ENCODE assay signal across 13 cellular contexts in genomic region chr20:19875746-19876145, GRCh38.
DNase-seq lines count a peak whose midpoint lies in the region; ATAC-seq and TF ChIP-seq lines count a peak whose summit lies in the region.
"Had no signal": no experiment of that assay in that cellular context is flagged by ENCODE, and none has a peak within 500 bp of the region (broad histone marks: within the 10 kb centered on the region; RNA-seq: fewer than 3 reads in every experiment).

No MANE protein-coding gene starts in this region.

- in situ Hi-C loops in brain microvascular endothelial cell (cut with HindIII; ENCODE audit: low pct_ligation_motif_present, low sequenced_read_pairs), result no loop called here

- H3K9me3 ChIP-seq in smooth muscle cell (replicated peaks; ENCODE audit: low read depth) (no peaks in the 10 kb centered on the region), SJCRH30 (replicated peaks) (peaks cover 13% of the 10 kb centered on the region)

- ATAC-seq in activated CD8-positive, alpha-beta T cell treated with anti-CD3 and anti-CD28 coated beads, Interleukin-2, amount 10 ng/mL, durations not matched to agents 7 days and 5 days, result no peak
- ATAC-seq in HG03469 (IDR thresholded peaks at IDR 0.05; ENCODE audit: unreplicated experiment), result no peak

- H3F3A ChIP-seq in smooth muscle cell (ENCODE audit: low read depth), result peaks cover 26% of the 10 kb centered on the region

- DNase-seq in CD14-positive monocyte (ENCODE audit: low spot score) (no peak), brain microvascular endothelial cell (no peak), islet precursor cell (peak; percentile 89), smooth muscle cell (lab: John Stamatoyannopoulos, UW; ENCODE audit: unreplicated experiment) (no peak), SJCRH30 (no peak), activated gamma-delta T cell treated with Interleukin-2 at 50 U/mL for 16 hours (no peak)
- DNase-seq in activated CD8-positive, alpha-beta T cell treated with anti-CD3 and anti-CD28 coated beads, Interleukin-2, amount 10 ng/mL, durations not matched to agents 7 days and 5 days, result no peak
- DNase-seq: activated CD4-positive, alpha-beta memory T cell treated with anti-CD3 and anti-CD28 coated beads for 36 hours; CD4-positive, alpha-beta memory T cell; NCI-H1092; NCI-H748 treated with DMSO at 0.1 percent for 48 hours had no signal

- peaks cover 15% of the 10 kb centered on the region for H3K4me1 ChIP-seq in smooth muscle cell (ENCODE audit: low read depth)
- no peaks in the 10 kb centered on the region; the same call in 1 of the 2 replicates for H3K4me1 ChIP-seq in SJCRH30

- peaks cover 0 to 4% (median 0%) of the 10 kb centered on the region in 3 donors for H3K27me3 Mint-ChIP-seq in CD14-positive monocyte (ENCODE audit: low read depth in 3 of 3)
- H3K27me3 Mint-ChIP-seq in activated CD8-positive, alpha-beta T cell treated with anti-CD3 and anti-CD28 coated beads, Interleukin-2, amount 10 ng/mL, durations not matched to agents 7 days and 5 days (ENCODE audit: low read depth), result peaks cover 2% of the 10 kb centered on the region

- H3K27ac ChIP-seq in brain microvascular endothelial cell (peak overlapping the region; percentile 30), smooth muscle cell (ENCODE audit: low read depth) (peak overlapping the region; percentile 70), SJCRH30 (no peak overlapping the region)

- H3K9me3 Mint-ChIP-seq in CD14-positive monocyte, result peaks cover 22 to 31% (median 28%) of the 10 kb centered on the region in 7 donors
- no peaks in the 10 kb centered on the region for H3K9me3 Mint-ChIP-seq in activated CD8-positive, alpha-beta T cell treated with anti-CD3 and anti-CD28 coated beads, Interleukin-2, amount 10 ng/mL, durations not matched to agents 7 days and 5 days (ENCODE audit: insufficient read depth)
- H3K9me3 Mint-ChIP-seq: activated naive CD4-positive, alpha-beta T cell treated with anti-CD3 and anti-CD28 coated beads, Interleukin-2, amount 50 U/mL, for 24 hours had no signal

- H3K4me3 ChIP-seq in brain microvascular endothelial cell (ENCODE audit: low read depth, low read length), result no peak overlapping the region
- no peak overlapping the region for H3K4me3 ChIP-seq in smooth muscle cell
- no peak overlapping the region for H3K4me3 ChIP-seq in SJCRH30

- CTCF ChIA-PET in activated CD8-positive, alpha-beta T cell treated with anti-CD3 and anti-CD28 coated beads, Interleukin-2, amount 10 ng/mL, durations not matched to agents 7 days and 5 days (lab: Charles Lee), result no interaction called here

- TF ChIP-seq CTCF in CD14-positive monocyte (IDR thresholded peaks at IDR 0.05) (no peak), brain microvascular endothelial cell (IDR thresholded peaks at IDR 0.05; ENCODE audit: low read depth, low read length, missing control alignments) (no peak), smooth muscle cell (IDR thresholded peaks at IDR 0.05; ENCODE audit: borderline replicate concordance, insufficient read depth, poor library complexity, severe bottlenecking) (no peak)

- H3K27me3 ChIP-seq in brain microvascular endothelial cell (replicated peaks), result no peaks in the 10 kb centered on the region
- no peaks in the 10 kb centered on the region for H3K27me3 ChIP-seq in smooth muscle cell (ENCODE audit: low read depth)
- no peaks in the 10 kb centered on the region for H3K27me3 ChIP-seq in SJCRH30

- H3K79me2 ChIP-seq in smooth muscle cell (ENCODE audit: low read depth), result no peaks in the 10 kb centered on the region

- POLR2A ChIA-PET in activated CD8-positive, alpha-beta T cell treated with anti-CD3 and anti-CD28 coated beads, Interleukin-2, amount 10 ng/mL, durations not matched to agents 7 days and 5 days (lab: Charles Lee), result no interaction called here

- peaks cover 44 to 61% of the 10 kb centered on the region in 2 donors for H3K36me3 Mint-ChIP-seq in CD14-positive monocyte
- no peaks in the 10 kb centered on the region for H3K36me3 Mint-ChIP-seq in activated CD8-positive, alpha-beta T cell treated with anti-CD3 and anti-CD28 coated beads, Interleukin-2, amount 10 ng/mL, durations not matched to agents 7 days and 5 days (ENCODE audit: low read depth)
- H3K36me3 Mint-ChIP-seq: activated CD4-positive, alpha-beta memory T cell treated with anti-CD3 and anti-CD28 coated beads for 36 hours; activated naive CD4-positive, alpha-beta T cell treated with anti-CD3 and anti-CD28 coated beads, Interleukin-2, amount 50 U/mL, for 24 hours; CD4-positive, alpha-beta memory T cell had no signal

- intact Hi-C loops in CD14-positive monocyte (cut with micrococcal nuclease), result no loop called here

- WGBS in smooth muscle cell (ENCODE audit: low lambda C conversion rate), result 13% methylated on average over 8 of the region's 8 CpGs

- no peaks in the 10 kb centered on the region for H4K20me1 ChIP-seq in smooth muscle cell (ENCODE audit: low read depth)

- H3K4me3 Mint-ChIP-seq in CD14-positive monocyte, result peak overlapping the region; percentile 77 to 95
- H3K4me3 Mint-ChIP-seq in activated CD8-positive, alpha-beta T cell treated with anti-CD3 and anti-CD28 coated beads, Interleukin-2, amount 10 ng/mL, durations not matched to agents 7 days and 5 days, result no peak overlapping the region
- H3K4me3 Mint-ChIP-seq: activated CD4-positive, alpha-beta memory T cell treated with anti-CD3 and anti-CD28 coated beads for 36 hours; activated naive CD4-positive, alpha-beta T cell treated with anti-CD3 and anti-CD28 coated beads, Interleukin-2, amount 50 U/mL, for 24 hours; CD4-positive, alpha-beta memory T cell had no signal

- peak overlapping the region; percentile 86 to 99 (median 95) for H3K27ac Mint-ChIP-seq in CD14-positive monocyte
- no peak overlapping the region for H3K27ac Mint-ChIP-seq in activated CD8-positive, alpha-beta T cell treated with anti-CD3 and anti-CD28 coated beads, Interleukin-2, amount 10 ng/mL, durations not matched to agents 7 days and 5 days
- H3K27ac Mint-ChIP-seq: activated CD4-positive, alpha-beta memory T cell treated with anti-CD3 and anti-CD28 coated beads for 36 hours; activated naive CD4-positive, alpha-beta T cell treated with anti-CD3 and anti-CD28 coated beads, Interleukin-2, amount 50 U/mL, for 24 hours had no signal

- peaks cover 26% of the 10 kb centered on the region for H3K4me1 Mint-ChIP-seq in CD14-positive monocyte
- no peaks in the 10 kb centered on the region for H3K4me1 Mint-ChIP-seq in activated CD8-positive, alpha-beta T cell treated with anti-CD3 and anti-CD28 coated beads, Interleukin-2, amount 10 ng/mL, durations not matched to agents 7 days and 5 days (ENCODE audit: low read depth)
- H3K4me1 Mint-ChIP-seq: activated naive CD4-positive, alpha-beta T cell treated with anti-CD3 and anti-CD28 coated beads, Interleukin-2, amount 50 U/mL, for 24 hours had no signal

- H3K36me3 ChIP-seq in brain microvascular endothelial cell (replicated peaks) (no peaks in the 10 kb centered on the region), smooth muscle cell (ENCODE audit: low read depth) (no peaks in the 10 kb centered on the region), SJCRH30 (no peaks in the 10 kb centered on the region)

- H2AFZ ChIP-seq in smooth muscle cell (ENCODE audit: low read depth), result peak overlapping the region; percentile 74

- H3K9ac ChIP-seq in smooth muscle cell (ENCODE audit: low read depth), result no peak overlapping the region

- H3K4me2 ChIP-seq in smooth muscle cell, result peak overlapping the region; percentile 74
